In genomic region chr6:1254326-1254725, GRCh38 we compare ENCODE assay signal across 11 cellular contexts. TPM values are rescaled to one million over a fixed set of nuclear protein-coding genes. Genes with fewer than 3 reads are reported as not detected.
"Had no signal": no experiment of that assay in that cellular context is flagged by ENCODE, and none has a peak within 500 bp of the region (broad histone marks: within the 10 kb centered on the region; RNA-seq: fewer than 3 reads in every experiment).

No MANE protein-coding gene starts in this region.

- H3K9me3 Mint-ChIP-seq: GM23338, H9, HFFc6 had no signal

- H3K4me3 ChIP-seq: GM23248, GM23338, HAP-1 had no signal

- H3K36me3 ChIP-seq: HAP-1 had no signal

- ATAC-seq: GM23338, HCT116 had no signal

- DNase-seq: GM23248, GOT3, H7, H9, HCEC 1CT, HFFc6 had no signal

- H3K27ac Mint-ChIP-seq: GM23338, HFFc6 had no signal

- FAIRE-seq: H1, H54 had no signal

- H3K27ac ChIP-seq: GM23248 had no signal

- H3K9me3 ChIP-seq: HAP-1 had no signal

- H3K4me3 Mint-ChIP-seq: GM23338, H9, HFFc6 had no signal

- H3K4me1 ChIP-seq: HAP-1 had no signal

- H3K4me1 Mint-ChIP-seq: GM23338, H9 had no signal

RNA-seq across cellular contexts. Expression of gene FOXQ1, which starts 57.6 kb away (rescaled TPM):
- total RNA-seq: GM23338, H1 had no signal
- polyA plus RNA-seq: GM23248, GM23338 had no signal
